17 cellular contexts compared by ENCODE assay signal in the genomic region with DNA sequence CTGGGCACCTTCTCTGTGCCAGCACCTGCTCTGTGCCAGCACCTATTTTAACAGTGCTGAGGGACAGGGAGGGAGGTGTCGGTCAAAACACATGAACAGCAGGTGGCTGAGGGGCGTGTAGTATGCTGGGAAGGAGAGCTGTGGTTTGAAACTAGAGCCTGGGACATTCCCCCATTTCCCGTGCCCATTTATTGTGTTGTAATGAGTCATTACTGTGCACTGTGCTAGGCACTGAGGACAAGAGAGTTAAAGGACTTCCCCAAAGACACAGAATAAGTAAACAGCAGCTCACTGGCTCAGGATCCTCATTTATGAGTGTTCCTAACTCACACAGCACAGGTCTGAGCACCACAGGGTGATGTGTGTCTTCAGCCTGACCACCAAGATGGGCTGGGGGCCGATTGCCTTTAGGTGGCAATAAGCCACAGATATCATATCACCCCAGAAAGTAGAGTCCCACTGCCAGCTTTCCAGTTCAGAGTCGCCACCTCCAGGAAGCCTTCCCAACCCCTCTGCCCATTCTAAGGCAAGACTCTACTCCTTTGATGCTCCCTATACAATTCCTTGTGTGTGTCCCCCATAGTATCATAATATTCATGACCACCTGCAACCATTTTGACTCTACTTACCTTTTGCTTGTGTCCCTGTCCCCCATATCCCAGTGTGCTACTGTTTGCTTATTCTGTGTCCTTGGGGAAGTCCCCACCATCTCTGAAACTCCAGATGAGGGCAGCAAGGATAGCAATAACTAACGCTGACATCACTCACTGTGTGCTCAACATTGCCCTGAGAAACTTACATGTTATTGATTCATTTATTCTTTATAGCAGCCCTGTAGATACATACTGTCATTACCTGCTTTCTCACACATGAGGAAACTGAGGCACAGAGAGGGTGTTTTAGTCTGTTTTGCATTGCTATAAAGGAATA.
DNase-seq lines count a peak whose midpoint lies in the region; ATAC-seq and TF ChIP-seq lines count a peak whose summit lies in the region.
"Had no signal": no experiment of that assay in that cellular context is flagged by ENCODE, and none has a peak within 500 bp of the region (broad histone marks: within the 10 kb centered on the region; RNA-seq: fewer than 3 reads in every experiment).

No MANE protein-coding gene starts in this region.

- ATAC-seq in GM19438 (IDR thresholded peaks at IDR 0.05; ENCODE audit: low read depth, unreplicated experiment) (peak; percentile 47), HG03103 (IDR thresholded peaks at IDR 0.05; ENCODE audit: low read depth, unreplicated experiment) (peak; percentile 54)
- ATAC-seq: foreskin keratinocyte had no signal

- no peak overlapping the region for H3K4me3 ChIP-seq in foreskin fibroblast (ENCODE audit: low read depth in 1 of 2, low read length in 2 of 2)
- H3K4me3 ChIP-seq: spleen had no signal

- no peak overlapping the region for H3K4me3 Mint-ChIP-seq in neural crest cell
- H3K4me3 Mint-ChIP-seq: activated naive CD8-positive, alpha-beta T cell; nephron had no signal

- peaks cover 5% of the 10 kb centered on the region for H3K4me1 Mint-ChIP-seq in neural crest cell
- H3K4me1 Mint-ChIP-seq: nephron had no signal

- TF ChIP-seq CTCF in neural crest cell (conservative IDR thresholded peaks at IDR 0.05), result no peak
- no peak for TF ChIP-seq CTCF in foreskin fibroblast (IDR thresholded peaks at IDR 0.05; ENCODE audit: low read depth, low read length)

- in situ Hi-C loops in KBM-7 (cut with MboI; ENCODE audit: low pct_unique_long_range_greater_than_20kb, low sequenced_read_pairs), result no loop called here

- peaks cover 10% of the 10 kb centered on the region for H3K27me3 Mint-ChIP-seq in neural crest cell (ENCODE audit: low read depth)

- peak; percentile 55 for DNase-seq in activated CD8-positive, alpha-beta memory T cell treated with anti-CD3 and anti-CD28 coated beads for 24 hours
- no peak for DNase-seq in activated CD8-positive, alpha-beta memory T cell treated with anti-CD3 and anti-CD28 coated beads, Interleukin-2, amount 50 U/mL, for 4 hours
- DNase-seq in neural crest cell (ENCODE audit: low read depth, low spot score), result no peak
- DNase-seq in foreskin fibroblast, result no peak
- DNase-seq in NCI-H226, result no peak
- no peak for DNase-seq in KBM-7
- DNase-seq: ACHN; activated CD4-positive, alpha-beta T cell treated with anti-CD3 and anti-CD28 coated beads for 1 hour; dermis blood vessel endothelial cell; foreskin keratinocyte; Kasumi-1; NCI-H446; spleen had no signal

- H3K36me3 Mint-ChIP-seq in neural crest cell (ENCODE audit: low read depth), result no peaks in the 10 kb centered on the region
- H3K36me3 Mint-ChIP-seq: activated naive CD8-positive, alpha-beta T cell had no signal

- peak overlapping the region; percentile 69 for H3K27ac Mint-ChIP-seq in neural crest cell (ENCODE audit: unreplicated experiment)
- H3K27ac Mint-ChIP-seq: activated naive CD8-positive, alpha-beta T cell; nephron had no signal

- H3K9me3 Mint-ChIP-seq in neural crest cell, result no peaks in the 10 kb centered on the region
- H3K9me3 Mint-ChIP-seq: nephron had no signal
